ENCODE assay signal across 9 cellular contexts in genomic region chr2:209609531-209609930, GRCh38.
"Had no signal": no experiment of that assay in that cellular context is flagged by ENCODE, and none has a peak within 500 bp of the region (broad histone marks: within the 10 kb centered on the region; RNA-seq: fewer than 3 reads in every experiment).

No MANE protein-coding gene starts in this region.

- H3K27ac ChIP-seq: HL-60, KMS-11 had no signal

- H2AFZ ChIP-seq: GM23338 had no signal

- H3K4me2 ChIP-seq: GM23338, KMS-11 had no signal

- FAIRE-seq: H1, H54 had no signal

- ATAC-seq: GM23338 had no signal

- H3K4me3 ChIP-seq: GM23338 had no signal

- DNase-seq: H9, HCEC 1CT, HFFc6, KBM-7 had no signal

- H3K9ac ChIP-seq: KMS-11 had no signal
